26 cellular contexts compared by ENCODE assay signal in the genomic region with DNA sequence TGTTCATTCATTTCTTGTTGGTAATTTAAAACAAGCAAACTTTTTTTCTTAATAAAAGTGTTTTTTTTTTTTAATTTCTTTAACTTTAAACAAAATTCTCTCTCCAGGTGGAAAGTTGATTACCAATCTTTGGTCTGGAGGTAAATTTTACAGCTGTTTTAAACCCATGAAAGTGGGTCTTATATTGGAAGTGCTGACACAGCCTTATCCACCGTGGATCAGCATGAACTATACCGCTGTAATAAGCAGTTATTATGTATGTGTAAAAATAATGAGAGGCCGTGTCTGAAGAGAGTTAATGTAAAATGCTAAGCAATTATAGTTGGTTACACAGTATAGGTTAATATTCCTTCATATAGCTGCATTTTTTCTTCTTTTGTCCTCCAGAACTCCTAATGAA.
"Had no signal": no experiment of that assay in that cellular context is flagged by ENCODE, and none has a peak within 500 bp of the region (broad histone marks: within the 10 kb centered on the region; RNA-seq: fewer than 3 reads in every experiment).

No MANE protein-coding gene starts in this region.

- H3K9me3 ChIP-seq: pancreas, prostate gland, stomach, thoracic aorta, thyroid gland, tibial nerve, upper lobe of left lung, vagina had no signal

- H3K36me3 ChIP-seq: neural progenitor cell, pancreas, prostate gland, stomach, thoracic aorta, thyroid gland, tibial nerve, upper lobe of left lung, vagina had no signal

- H3K4me3 ChIP-seq: neural progenitor cell, pancreas, prostate gland, skin epidermis, stomach, thoracic aorta, thyroid gland, tibial nerve, upper lobe of left lung, vagina had no signal

- H2AFZ ChIP-seq: neural progenitor cell had no signal

- FAIRE-seq: pancreas, urothelium cell line had no signal

- H3K27me3 ChIP-seq: neural progenitor cell, stomach, thyroid gland, tibial nerve, upper lobe of left lung, vagina had no signal

- H3K4me1 ChIP-seq: pancreas, prostate gland, stomach, thyroid gland, tibial nerve, upper lobe of left lung, vagina had no signal

- DNase-seq: naive B cell; naive thymus-derived CD8-positive, alpha-beta T cell; nephron progenitor cell; occipital lobe; pancreas; right cardiac atrium; stimulated activated CD4-positive, alpha-beta T cell treated with anti-CD3 and anti-CD28 coated beads, Interleukin-15, amount 100 ng/mL, for 24 hours; stimulated activated CD4-positive, alpha-beta T cell treated with anti-CD3 and anti-CD28 coated beads, Interleukin-2, amount 100 ng/mL, for 24 hours; stimulated activated CD4-positive, alpha-beta T cell treated with anti-CD3 and anti-CD28 coated beads, Interleukin-2, amount 100 ng/mL, for 48 hours; stimulated activated CD4-positive, alpha-beta T cell treated with anti-CD3 and anti-CD28 coated beads, Interleukin-4, amount 100 ng/mL, for 24 hours; stimulated activated naive B cell treated with anti-CD40 and anti-IgM and Interleukin-4, amounts not matched to agents 10 μg/mL and 1 μg/mL and 100 μg/mL, for 72 hours; stimulated activated naive CD4-positive, alpha-beta T cell treated with Interleukin-2 at 50 U/mL for 16 hours; stomach; thyroid gland; trophoblast cell; upper lobe of left lung had no signal

- H3K9ac ChIP-seq: neural progenitor cell had no signal

- H3K27ac ChIP-seq: neural progenitor cell, pancreas, prostate gland, skin epidermis, stomach, thoracic aorta, thyroid gland, tibial nerve, upper lobe of left lung, vagina had no signal

- ATAC-seq: naive thymus-derived CD8-positive, alpha-beta T cell; natural killer cell treated with Interleukin-12 subunit alpha and Interleukin-12 subunit beta and Interleukin-15 and Interleukin-18, amount 100 ng/mL, for 72 hours; pancreas; right cardiac atrium; sciatic nerve; stimulated activated effector memory CD8-positive, alpha-beta T cell treated with anti-CD3 and anti-CD28 coated beads, Interleukin-12 subunit alpha, Interleukin-12 subunit beta, amount 100 ng/mL, for 72 hours; stimulated activated naive B cell treated with anti-CD40 and anti-IgM and Interleukin-4, amounts not matched to agents 10 μg/mL and 1 μg/mL and 100 μg/mL, for 72 hours had no signal
